13 cellular contexts compared by ENCODE assay signal in genomic region chr4:76308548-76308947, GRCh38. TPM values are rescaled to one million over a fixed set of nuclear protein-coding genes. Genes with fewer than 3 reads are reported as not detected.
A peak's percentile ranks its signal among the peaks of the same experiment; 100 is the strongest.
DNase-seq lines count a peak whose midpoint lies in the region; ATAC-seq and TF ChIP-seq lines count a peak whose summit lies in the region.
"Had no signal": no experiment of that assay in that cellular context is flagged by ENCODE, and none has a peak within 500 bp of the region (broad histone marks: within the 10 kb centered on the region; RNA-seq: fewer than 3 reads in every experiment).

No MANE protein-coding gene starts in this region.

- CTCF ChIA-PET in CD8-positive, alpha-beta memory T cell (lab: Charles Lee) = no interaction called here

- peaks cover 2 to 15% of the 10 kb centered on the region in 2 donors for H3K27me3 Mint-ChIP-seq in CD8-positive, alpha-beta memory T cell
- H3K27me3 Mint-ChIP-seq in neural progenitor cell (ENCODE audit: insufficient read depth, low read depth) = peaks cover 9% of the 10 kb centered on the region
- no peaks in the 10 kb centered on the region for H3K27me3 Mint-ChIP-seq in effector memory CD8-positive, alpha-beta T cell

- peak overlapping the region in 2 of 8 donors; percentile 30 to 51 for H3K27ac Mint-ChIP-seq in CD8-positive, alpha-beta memory T cell
- H3K27ac Mint-ChIP-seq in neural progenitor cell = no peak overlapping the region
- no peak overlapping the region for H3K27ac Mint-ChIP-seq in effector memory CD8-positive, alpha-beta T cell
- H3K27ac Mint-ChIP-seq: stimulated activated effector memory CD8-positive, alpha-beta T cell treated with anti-CD3 and anti-CD28 coated beads, Interleukin-12 subunit alpha, Interleukin-12 subunit beta, amount 100 ng/mL, for 72 hours had no signal

- H3F3A ChIP-seq in neural progenitor cell (ENCODE audit: low read depth) = peaks cover 10% of the 10 kb centered on the region

- H3K9ac ChIP-seq in neural progenitor cell = no peak overlapping the region

- no peaks in the 10 kb centered on the region for H3K9me3 Mint-ChIP-seq in CD8-positive, alpha-beta memory T cell
- no peaks in the 10 kb centered on the region for H3K9me3 Mint-ChIP-seq in neural progenitor cell
- H3K9me3 Mint-ChIP-seq in effector memory CD8-positive, alpha-beta T cell = no peaks in the 10 kb centered on the region
- H3K9me3 Mint-ChIP-seq: stimulated activated effector memory CD8-positive, alpha-beta T cell treated with anti-CD3 and anti-CD28 coated beads, Interleukin-12 subunit alpha, Interleukin-12 subunit beta, amount 100 ng/mL, for 72 hours had no signal

- no peaks in the 10 kb centered on the region for H3K27me3 ChIP-seq in CD8-positive, alpha-beta memory T cell (ENCODE audit: insufficient read depth, low read length, poor library complexity, severe bottlenecking)
- H3K27me3 ChIP-seq in neural progenitor cell = peaks cover 20% of the 10 kb centered on the region

- DNase-seq in CD8-positive, alpha-beta memory T cell = no peak
- DNase-seq in RPMI7951 (ENCODE audit: low read depth) = peak; percentile 6
- DNase-seq in cardiac septum (ENCODE audit: low spot score) = peak; percentile 83
- DNase-seq in neural progenitor cell (ENCODE audit: low spot score) = no peak
- DNase-seq in effector memory CD8-positive, alpha-beta T cell = no peak
- DNase-seq in NCI-H1694 treated with DMSO at 0.1 percent for 48 hours (lab: John Stamatoyannopoulos, UW) = no peak
- DNase-seq: activated T-cell treated with anti-CD3 and anti-CD28 coated beads, Interleukin-2, amount 50 U/mL, for 1 hour; NCI-H226; RPMI8226 had no signal

- ATAC-seq in effector memory CD8-positive, alpha-beta T cell (replicated peaks) = no peak
- no peak for ATAC-seq in GM21390 (IDR thresholded peaks at IDR 0.05; ENCODE audit: unreplicated experiment)
- ATAC-seq in GM21825 (IDR thresholded peaks at IDR 0.05; ENCODE audit: unreplicated experiment) = no peak
- ATAC-seq: esophagus mucosa; stimulated activated effector memory CD8-positive, alpha-beta T cell treated with anti-CD3 and anti-CD28 coated beads, Interleukin-12 subunit alpha, Interleukin-12 subunit beta, amount 100 ng/mL, for 72 hours had no signal

- no peaks in the 10 kb centered on the region for H3K9me3 ChIP-seq in CD8-positive, alpha-beta memory T cell (ENCODE audit: low read length)
- H3K9me3 ChIP-seq in neural progenitor cell (ENCODE audit: low read depth) = no peaks in the 10 kb centered on the region

- peaks cover 21% of the 10 kb centered on the region for H3K4me1 ChIP-seq in CD8-positive, alpha-beta memory T cell (ENCODE audit: insufficient read depth, low read length)
- no peaks in the 10 kb centered on the region for H3K4me1 ChIP-seq in neural progenitor cell

- intact Hi-C loops in cardiac septum (cut with DNase I) = loop anchor here (2.0 to 10.0 kb wide), 5 partner anchors 32 to 186 kb away; partner anchors contain the start of genes CCDC158 and FAM47E

- peaks cover 24 to 28% (median 26%) of the 10 kb centered on the region in 3 donors for H3K4me1 Mint-ChIP-seq in CD8-positive, alpha-beta memory T cell
- peaks cover 6% of the 10 kb centered on the region for H3K4me1 Mint-ChIP-seq in neural progenitor cell
- peaks cover 18 to 20% of the 10 kb centered on the region in 2 donors for H3K4me1 Mint-ChIP-seq in effector memory CD8-positive, alpha-beta T cell (ENCODE audit: low read depth in 2 of 2)

- H3K36me3 Mint-ChIP-seq in CD8-positive, alpha-beta memory T cell = peaks cover 0 to 7% (median 0%) of the 10 kb centered on the region in 3 donors
- H3K36me3 Mint-ChIP-seq in neural progenitor cell = peaks cover 6% of the 10 kb centered on the region
- H3K36me3 Mint-ChIP-seq in effector memory CD8-positive, alpha-beta T cell (ENCODE audit: insufficient read depth) = peaks cover 2% of the 10 kb centered on the region
- H3K36me3 Mint-ChIP-seq: stimulated activated effector memory CD8-positive, alpha-beta T cell treated with anti-CD3 and anti-CD28 coated beads, Interleukin-12 subunit alpha, Interleukin-12 subunit beta, amount 100 ng/mL, for 72 hours had no signal

- no peak overlapping the region for H3K27ac ChIP-seq in CD8-positive, alpha-beta memory T cell (ENCODE audit: low read depth, low read length)
- H3K27ac ChIP-seq in neural progenitor cell = no peak overlapping the region

- H3K4me2 ChIP-seq in neural progenitor cell = no peak overlapping the region

- H3K36me3 ChIP-seq in CD8-positive, alpha-beta memory T cell (ENCODE audit: insufficient read depth, low read length) = no peaks in the 10 kb centered on the region
- no peaks in the 10 kb centered on the region for H3K36me3 ChIP-seq in neural progenitor cell

- H3K4me3 Mint-ChIP-seq in CD8-positive, alpha-beta memory T cell = peak overlapping the region in 4 of 7 donors; percentile 44 to 84 (median 64)
- peak overlapping the region; percentile 46 for H3K4me3 Mint-ChIP-seq in neural progenitor cell
- no peak overlapping the region for H3K4me3 Mint-ChIP-seq in effector memory CD8-positive, alpha-beta T cell
- H3K4me3 Mint-ChIP-seq: stimulated activated effector memory CD8-positive, alpha-beta T cell treated with anti-CD3 and anti-CD28 coated beads, Interleukin-12 subunit alpha, Interleukin-12 subunit beta, amount 100 ng/mL, for 72 hours had no signal

- H3K79me2 ChIP-seq in neural progenitor cell (ENCODE audit: low read depth) = no peaks in the 10 kb centered on the region

- POLR2A ChIA-PET in CD8-positive, alpha-beta memory T cell (lab: Charles Lee) = no interaction called here

- H3K4me3 ChIP-seq in CD8-positive, alpha-beta memory T cell (ENCODE audit: low read length) = no peak overlapping the region
- H3K4me3 ChIP-seq in neural progenitor cell = no peak overlapping the region

- TF ChIP-seq CTCF in neural progenitor cell (IDR thresholded peaks at IDR 0.05) = no peak

- H2AFZ ChIP-seq in neural progenitor cell (replicated peaks) = no peak overlapping the region

- H4K20me1 ChIP-seq in neural progenitor cell (ENCODE audit: low read depth) = no peaks in the 10 kb centered on the region

RNA-seq across cellular contexts. Expression of gene STBD1, which starts 2.0 kb away (rescaled TPM):
- total RNA-seq in CD8-positive, alpha-beta memory T cell = under 1 TPM in 1 of 2 experiments, not detected in 1; 0.26 TPM
- 1.8 TPM for polyA plus RNA-seq in CD8-positive, alpha-beta memory T cell
- total RNA-seq in RPMI7951 (2014; rRNA removed; shearing (Covaris generic)) = 10.1 and 12.0 TPM in 2 replicates
- total RNA-seq in cardiac septum (37.6 TPM), neural progenitor cell (ENCODE audit: low replicate concordance) (2.5 and 5.4 TPM in 2 replicates)

RNA-seq across cellular contexts. Expression of gene FAM47E, which starts 57.0 kb away (rescaled TPM):
- not detected for total RNA-seq in CD8-positive, alpha-beta memory T cell
- polyA plus RNA-seq in CD8-positive, alpha-beta memory T cell = not detected
- 0.20 and 1.4 TPM in 2 replicates for total RNA-seq in RPMI7951 (2014; rRNA removed; shearing (Covaris generic))
- total RNA-seq in cardiac septum (2.9 TPM), neural progenitor cell (ENCODE audit: low replicate concordance) (3.5 and 7.0 TPM in 2 replicates)

Comparison
In these comparisons a context has a peak if more than half of its experiments do, and no peak if none do; other contexts are left out.
1. DNase-seq: peak in RPMI7951 (single experiment) and cardiac septum (single experiment); none in CD8-positive, alpha-beta memory T cell (0 of 5), neural progenitor cell (single experiment), effector memory CD8-positive, alpha-beta T cell (0 of 3) and NCI-H1694 treated with DMSO at 0.1 percent for 48 hours (single experiment).
2. H3K4me3 Mint-ChIP-seq: peak in CD8-positive, alpha-beta memory T cell (4 of 7) and neural progenitor cell (single experiment); none in effector memory CD8-positive, alpha-beta T cell (0 of 2).